In genomic region chr16:285146-286055, GRCh38 we compare ENCODE assay signal across 17 cellular contexts. TPM values are rescaled to one million over a fixed set of nuclear protein-coding genes. Genes with fewer than 3 reads are reported as not detected.
"Had no signal": no experiment of that assay in that cellular context is flagged by ENCODE, and none has a peak within 500 bp of the region (broad histone marks: within the 10 kb centered on the region; RNA-seq: fewer than 3 reads in every experiment).

No MANE protein-coding gene starts in this region.

- H3K27ac ChIP-seq: lower lobe of right lung, vagina had no signal

- FAIRE-seq: frontal cortex, islet of Langerhans had no signal

- H3K27me3 ChIP-seq: vagina had no signal

- DNase-seq: activated gamma-delta T cell treated with Interleukin-2 at 50 U/mL for 16 hours; activated T-cell treated with anti-CD3 and anti-CD28 coated beads, Interleukin-2, amount 50 U/mL, for 1 hour; anterior cingulate cortex; effector CD8-positive, alpha-beta T cell; hypothalamus; lower lobe of right lung; mesendoderm; naive B cell; stimulated activated CD4-positive, alpha-beta T cell treated with anti-CD3 and anti-CD28 coated beads, Interleukin-2, amount 100 ng/mL, for 48 hours; stimulated activated CD8-positive, alpha-beta memory T cell treated with anti-CD3 and anti-CD28 coated beads, Interleukin-4, amount 100 ng/mL, for 48 hours; stimulated activated naive B cell treated with anti-CD40 and anti-IgM and Interleukin-4, amounts not matched to agents 10 μg/mL and 1 μg/mL and 100 μg/mL, for 72 hours; T1000; trophoblast cell had no signal

- H3K9me3 ChIP-seq: lower lobe of right lung, vagina had no signal

- H3K4me3 ChIP-seq: lower lobe of right lung, vagina had no signal

RNA-seq across cellular contexts. Expression of gene PDIA2, which starts 2.4 kb away (rescaled TPM):
- total RNA-seq: esophagus mucosa, lower lobe of right lung, vagina had no signal

RNA-seq across cellular contexts. Expression of gene ARHGDIG, which starts 5.0 kb away (rescaled TPM):
- total RNA-seq: esophagus mucosa, lower lobe of right lung, vagina had no signal
